In the genomic region with DNA sequence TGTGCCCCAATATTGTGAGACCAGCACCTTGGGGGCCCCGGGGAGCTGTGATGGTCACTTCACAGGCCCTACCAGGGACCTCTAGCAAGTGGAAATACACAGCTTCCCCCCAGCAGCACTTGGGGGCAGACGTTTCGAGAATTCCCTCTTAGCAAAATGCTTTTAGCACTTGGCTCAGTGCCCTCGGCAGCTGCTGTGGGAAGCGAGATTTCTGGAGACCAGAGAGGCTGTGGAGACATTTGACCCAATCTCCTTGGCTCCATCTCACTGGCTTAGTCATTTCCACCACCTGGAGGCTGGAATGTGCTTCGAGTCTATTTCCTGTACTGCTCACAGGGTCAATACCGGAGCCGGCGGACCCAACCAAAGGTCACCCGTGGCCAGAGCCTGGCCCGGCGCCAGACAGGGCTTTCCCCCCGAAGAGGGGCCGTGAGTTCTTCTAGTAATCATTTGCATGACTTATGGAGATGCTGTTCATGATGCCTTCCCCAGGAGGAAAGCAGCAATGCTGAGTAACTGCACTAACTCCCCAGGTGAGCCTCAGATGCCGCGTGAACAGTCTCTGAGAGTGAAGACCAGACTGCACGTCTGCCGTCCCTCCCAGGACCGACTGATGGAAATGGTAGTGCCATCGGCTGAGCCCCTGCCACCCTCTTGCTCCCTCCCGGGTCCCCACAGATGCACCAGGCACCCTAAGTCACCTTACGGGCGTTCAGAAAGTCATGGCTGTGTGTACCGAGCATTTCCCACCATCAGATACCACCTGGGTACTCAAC, we compare ENCODE assay signal across 8 cellular contexts. TPM values are rescaled to one million over a fixed set of nuclear protein-coding genes. Genes with fewer than 3 reads are reported as not detected.
DNase-seq lines count a peak whose midpoint lies in the region; ATAC-seq and TF ChIP-seq lines count a peak whose summit lies in the region.

No MANE protein-coding gene starts in this region.

- intact Hi-C loops in PC-9 (cut with micrococcal nuclease; ENCODE audit: unreplicated experiment) = loop anchor here (2.0 to 5.0 kb wide), 5 partner anchors 45 to 346 kb away; no protein-coding TSS in a partner anchor
- intact Hi-C loops in ovary (cut with DNase I) = loop anchor here in 2 of 4 donors (10.0 kb wide), 2 partner anchors 47 to 73 kb away; no protein-coding TSS in a partner anchor

- peak overlapping the region; percentile 86 for H3K27ac ChIP-seq in PC-9
- peak overlapping the region in 1 of 2 donors; percentile 63 for H3K27ac ChIP-seq in ovary

- peaks cover under 1% of the 10 kb centered on the region for H3K79me2 ChIP-seq in PC-9 (ENCODE audit: low read depth)

- no peak for TF ChIP-seq EP300 in ovary (IDR thresholded peaks at IDR 0.05)

- H3K27me3 ChIP-seq in PC-9 (ENCODE audit: insufficient read depth, low read depth) (no peaks in the 10 kb centered on the region), ovary (no peaks in the 10 kb centered on the region)

- POLR2A ChIA-PET in PC-9 (lab: Charles Lee; ENCODE audit: unreplicated experiment) = interaction anchor here (0.6 kb wide), 1 partner anchor 128 kb away, joined by 4 read pairs; no protein-coding TSS in a partner anchor

- 32 to 36% (median 35%) methylated on average over 24 of the region's 24 CpGs for WGBS in ovary, 3 donors

- H3K9me2 ChIP-seq in PC-9 (ENCODE audit: insufficient read depth) = no peaks in the 10 kb centered on the region

- DNase-seq in G401 (ENCODE audit: low spot score) (peak; percentile 30), PC-9 (peak; percentile 85 to 93), fibroblast of mammary gland (ENCODE audit: low read depth) (peak; percentile 98), ovary (peak; percentile 77 to 83 (median 81)), GM19238 (ENCODE audit: insufficient read length, low spot score) (no peak)
- DNase-seq in activated T-cell treated with anti-CD3 and anti-CD28 coated beads, Interleukin-2, amount 50 U/mL, for 48 hours = no peak

- H3K4me3 ChIP-seq in PC-9 (no peak overlapping the region), fibroblast of mammary gland (ENCODE audit: control insufficient read depth, low read depth, low read length) (no peak overlapping the region), ovary (no peak overlapping the region)

- peaks cover 54% of the 10 kb centered on the region for H3K4me1 ChIP-seq in PC-9 (replicated peaks; ENCODE audit: insufficient read depth)
- peaks cover 14% of the 10 kb centered on the region for H3K4me1 ChIP-seq in ovary (ENCODE audit: insufficient read depth)

- H2AFZ ChIP-seq in PC-9 = no peak overlapping the region

- no TSS peak for BruUV-seq in PC-9 (replicated peaks; lab: Mats Ljungman, UMichigan)

- TF ChIP-seq CTCF in PC-9 (conservative IDR thresholded peaks at IDR 0.05) = peak; percentile 55; the same call in 1 of the 2 replicates
- TF ChIP-seq CTCF in fibroblast of mammary gland (conservative IDR thresholded peaks at IDR 0.05; ENCODE audit: control insufficient read depth, insufficient read depth, low read depth, low read length) = peak; percentile 42
- TF ChIP-seq CTCF in ovary (IDR thresholded peaks at IDR 0.05) = no peak

- peak overlapping the region; percentile 66 for H3K4me2 ChIP-seq in PC-9

- no peaks in the 10 kb centered on the region for H3K36me3 ChIP-seq in PC-9 (ENCODE audit: low read depth)
- no peaks in the 10 kb centered on the region for H3K36me3 ChIP-seq in ovary

- no peak for TF ChIP-seq POLR2A in ovary (IDR thresholded peaks at IDR 0.05)

- H4K20me1 ChIP-seq in PC-9 (ENCODE audit: insufficient read depth) = no peaks in the 10 kb centered on the region

- no peaks in the 10 kb centered on the region for H3K9me3 ChIP-seq in PC-9 (ENCODE audit: insufficient read depth, low read depth)
- H3K9me3 ChIP-seq in ovary = no peaks in the 10 kb centered on the region

- no peak for ATAC-seq in GM18909 (IDR thresholded peaks at IDR 0.05; ENCODE audit: poor library complexity, unreplicated experiment)
- ATAC-seq in GM18870 (IDR thresholded peaks at IDR 0.05; ENCODE audit: unreplicated experiment) = no peak

- CTCF ChIA-PET in PC-9 (lab: Charles Lee) = no interaction called here

- in situ Hi-C loops in G401 (cut with HindIII; ENCODE audit: low sequenced_read_pairs) = no loop called here

- peaks cover 38% of the 10 kb centered on the region for H3F3A ChIP-seq in PC-9 (ENCODE audit: insufficient read depth, low read depth)

RNA-seq across cellular contexts. Expression of a gene that starts 4.4 kb away (rescaled TPM):
- total RNA-seq in G401 (2014; rRNA removed; shearing (Covaris generic)) = 14.7 and 16.3 TPM in 2 replicates
- total RNA-seq in PC-9 (2021) = 26.8 and 27.9 TPM in 2 replicates
- total RNA-seq in ovary = 10 to 100 TPM; 24.2 to 58.6 (median 37.4) TPM
- 10 to 100 TPM; 18.9 to 61.5 TPM for polyA plus RNA-seq in ovary

RNA-seq across cellular contexts. Expression of a gene that starts 52.0 kb away (rescaled TPM):
- 5.5 and 22.0 TPM in 2 replicates for total RNA-seq in G401 (2014; rRNA removed; shearing (Covaris generic))
- total RNA-seq in PC-9 (2021) = 9.1 and 13.5 TPM in 2 replicates
- 10 to 100 TPM; 18.7 to 41.4 (median 23.4) TPM for total RNA-seq in ovary
- polyA plus RNA-seq in ovary = 1 to 10 TPM; 4.1 to 6.2 TPM

Comparison
In these comparisons a context has a peak if more than half of its experiments do, and no peak if none do; other contexts are left out.
1. DNase-seq: peak in G401 (single experiment), PC-9 (2 of 2), fibroblast of mammary gland (single experiment) and ovary (5 of 5); none in GM19238 (single experiment) and activated T-cell treated with anti-CD3 and anti-CD28 coated beads, Interleukin-2, amount 50 U/mL, for 48 hours (0 of 2).
2. CTCF ChIP-seq: peak in PC-9 (single experiment) and fibroblast of mammary gland (single experiment); none in ovary (0 of 3).